19 cellular contexts compared by ENCODE assay signal in the genomic region with DNA sequence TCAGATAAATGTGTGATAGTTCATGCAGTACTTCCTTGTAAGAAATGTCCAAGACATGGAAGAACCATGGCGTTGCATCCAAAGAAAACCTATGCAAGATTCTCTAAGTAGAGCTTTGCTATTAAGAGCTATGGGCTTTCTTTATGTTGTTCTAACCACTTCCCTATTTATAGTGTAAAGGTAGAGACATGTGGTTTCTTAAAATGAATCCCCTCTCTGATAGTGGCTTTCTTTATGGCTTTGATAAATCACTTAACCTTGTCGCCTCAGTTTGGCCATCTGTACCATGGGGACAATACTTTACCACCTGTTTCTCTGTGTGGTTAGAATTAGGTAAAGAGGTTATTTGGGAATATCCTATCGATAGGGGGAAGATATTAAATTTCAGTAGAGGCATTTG.
A peak's percentile ranks its signal among the peaks of the same experiment; 100 is the strongest.
DNase-seq lines count a peak whose midpoint lies in the region; ATAC-seq, FAIRE-seq and TF ChIP-seq lines count a peak whose summit lies in the region.
"Had no signal": no experiment of that assay in that cellular context is flagged by ENCODE, and none has a peak within 500 bp of the region (broad histone marks: within the 10 kb centered on the region; RNA-seq: fewer than 3 reads in every experiment).

No MANE protein-coding gene starts in this region.

- 0% methylated on average over 3 of the region's 3 CpGs for WGBS in GM12878 (ENCODE audit: insufficient coverage, insufficient replicate concordance, low lambda C conversion rate, missing lambda C conversion rate)

- in situ Hi-C loops in GM12878 (cut with MboI): no loop called here

- H3K36me3 ChIP-seq in GM12878 (ENCODE audit: control insufficient read depth in 2 of 2, insufficient read depth in 2 of 2, low read length in 1 of 2): no peaks in the 10 kb centered on the region
- H3K36me3 ChIP-seq in PC-3 (ENCODE audit: low read depth, low read length): no peaks in the 10 kb centered on the region
- no peaks in the 10 kb centered on the region for H3K36me3 ChIP-seq in WERI-Rb-1
- no peaks in the 10 kb centered on the region for H3K36me3 ChIP-seq in GM23338 (ENCODE audit: insufficient read depth)

- H2AFZ ChIP-seq in GM12878 (ENCODE audit: control insufficient read depth, low read depth, low read length) (no peak overlapping the region), PC-3 (ENCODE audit: low read length) (no peak overlapping the region), GM23338 (no peak overlapping the region)

- peaks cover 7% of the 10 kb centered on the region for H3K27me3 Mint-ChIP-seq in GM23338 (ENCODE audit: insufficient read depth, low read depth, poor library complexity)
- H3K27me3 Mint-ChIP-seq: activated CD4-positive, alpha-beta memory T cell treated with anti-CD3 and anti-CD28 coated beads, Interleukin-2, amount 10 ng/mL, durations not matched to agents 7 days and 5 days had no signal

- H3F3A ChIP-seq in PC-3 (ENCODE audit: low read length, unreplicated experiment) (no peaks in the 10 kb centered on the region), GM23338 (replicated peaks; ENCODE audit: low read depth) (no peaks in the 10 kb centered on the region)

- H3K4me1 ChIP-seq in GM12878 (ENCODE audit: control insufficient read depth, insufficient read depth, low read length) (no peaks in the 10 kb centered on the region), PC-3 (ENCODE audit: insufficient read depth, low read length) (no peaks in the 10 kb centered on the region), GM23338 (ENCODE audit: insufficient read depth) (no peaks in the 10 kb centered on the region)
- H3K4me1 ChIP-seq: Caco-2 had no signal

- TF ChIP-seq POLR2A in GM12878 (IDR thresholded peaks at IDR 0.05; ENCODE audit: low read depth, low read length): no peak

- H4K20me1 ChIP-seq in GM12878 (ENCODE audit: control insufficient read depth, insufficient read depth) (no peaks in the 10 kb centered on the region), PC-3 (ENCODE audit: low read length) (no peaks in the 10 kb centered on the region), GM23338 (replicated peaks; ENCODE audit: insufficient read depth) (no peaks in the 10 kb centered on the region)

- no peak overlapping the region for H3K27ac ChIP-seq in GM12878 (ENCODE audit: control insufficient read depth, insufficient read depth)
- H3K27ac ChIP-seq in PC-3 (ENCODE audit: low read length): no peak overlapping the region
- no peak overlapping the region for H3K27ac ChIP-seq in WERI-Rb-1
- no peak overlapping the region for H3K27ac ChIP-seq in GM23338 (ENCODE audit: low read depth)
- H3K27ac ChIP-seq: VCaP had no signal

- BruUV-seq in GM12878 (replicated peaks; lab: Mats Ljungman, UMichigan): no TSS peak
- no TSS peak for BruUV-seq in PC-3 (replicated peaks; lab: Mats Ljungman, UMichigan)

- no peak overlapping the region for H3K27ac Mint-ChIP-seq in GM23338
- H3K27ac Mint-ChIP-seq: activated CD4-positive, alpha-beta memory T cell treated with anti-CD3 and anti-CD28 coated beads, Interleukin-2, amount 10 ng/mL, durations not matched to agents 7 days and 5 days had no signal

- H3K4me3 Mint-ChIP-seq in GM23338: no peak overlapping the region
- H3K4me3 Mint-ChIP-seq: nephron had no signal

- ATAC-seq in GM18870 (IDR thresholded peaks at IDR 0.05; ENCODE audit: unreplicated experiment) (peak; percentile 65), HG03060 (IDR thresholded peaks at IDR 0.05; ENCODE audit: low read depth, unreplicated experiment) (peak; percentile 44), GM12878 (peak; percentile 46; the same call in 2 of the 3 replicates), PC-3 (no peak), GM23338 (no peak)

- CTCF ChIA-PET in GM12878 (lab: Yijun Ruan, JAX): no interaction called here
- CTCF ChIA-PET in HEK293T (lab: Yijun Ruan, JAX): no interaction called here
- CTCF ChIA-PET in PC-3 (lab: Charles Lee): no interaction called here

- H3K9me3 Mint-ChIP-seq in GM23338: peaks cover 4% of the 10 kb centered on the region; the same call in 2 of the 3 replicates
- H3K9me3 Mint-ChIP-seq: activated CD4-positive, alpha-beta memory T cell treated with anti-CD3 and anti-CD28 coated beads, Interleukin-2, amount 10 ng/mL, durations not matched to agents 7 days and 5 days had no signal

- H3K9me3 ChIP-seq in GM12878 (replicated peaks; ENCODE audit: control insufficient read depth, insufficient read depth, low read length) (no peaks in the 10 kb centered on the region), PC-3 (ENCODE audit: low read length) (no peaks in the 10 kb centered on the region), WERI-Rb-1 (ENCODE audit: severe bottlenecking) (peaks cover 3% of the 10 kb centered on the region)
- H3K9me3 ChIP-seq: Caco-2 had no signal

- no peak for TF ChIP-seq RAD21 in GM12878 (IDR thresholded peaks at IDR 0.05; ENCODE audit: insufficient read depth, low read depth, low read length)

- TF ChIP-seq EP300 in GM12878 (IDR thresholded peaks at IDR 0.05; ENCODE audit: borderline replicate concordance in 1 of 2, control insufficient read depth in 1 of 2, low read depth in 2 of 2, low read length in 2 of 2): no peak

- POLR2A ChIA-PET in GM12878 (lab: Charles Lee) (no interaction called here), HEK293T (lab: Yijun Ruan, JAX) (no interaction called here), PC-3 (lab: Charles Lee; ENCODE audit: unreplicated experiment) (no interaction called here)

- H3K9ac ChIP-seq in GM12878 (ENCODE audit: control insufficient read depth, insufficient read depth, low read length): no peak overlapping the region
- H3K9ac ChIP-seq in PC-3 (ENCODE audit: low read length): no peak overlapping the region

- no peaks in the 10 kb centered on the region for H3K36me3 Mint-ChIP-seq in GM23338 (ENCODE audit: low read depth)

- H3K9me2 ChIP-seq in PC-3 (replicated peaks; ENCODE audit: low read length) (no peaks in the 10 kb centered on the region), GM23338 (ENCODE audit: insufficient read depth) (peaks cover 15% of the 10 kb centered on the region; the same call in 1 of the 2 replicates)

- intact Hi-C loops in GM12878 (cut with micrococcal nuclease; ENCODE audit: unreplicated experiment): no loop called here
- intact Hi-C loops in PC-3 (cut with micrococcal nuclease): no loop called here

- H3K4me2 ChIP-seq in GM12878 (ENCODE audit: control insufficient read depth, insufficient read depth) (no peak overlapping the region), PC-3 (ENCODE audit: low read length) (no peak overlapping the region), GM23338 (no peak overlapping the region)

- H3K4me1 Mint-ChIP-seq in GM23338: peaks cover 4% of the 10 kb centered on the region; the same call in 2 of the 3 replicates

- DNase-seq in GM12864 (ENCODE audit: low read depth) (peak; percentile 7), GM12878 (ENCODE audit: low read depth, low spot score) (no peak), HEK293T (ENCODE audit: extremely low spot score) (no peak), PC-3 (no peak), WERI-Rb-1 (no peak), GM23338 (ENCODE audit: low spot score) (no peak)
- DNase-seq: activated CD4-positive, alpha-beta memory T cell treated with anti-CD3 and anti-CD28 coated beads, Interleukin-2, amount 10 ng/mL, durations not matched to agents 7 days and 5 days; Caco-2; HCEC 1CT; mesenchymal stem cell; NCI-H2029 treated with DMSO at 0.1 percent for 48 hours; NCI-H510A treated with DMSO at 0.1 percent for 48 hours; SHP77 had no signal

- H3K4me3 ChIP-seq in GM12864 (ENCODE audit: low read depth, low read length): no peak overlapping the region
- no peak overlapping the region for H3K4me3 ChIP-seq in GM12878
- H3K4me3 ChIP-seq in PC-3 (ENCODE audit: low read length): no peak overlapping the region
- no peak overlapping the region for H3K4me3 ChIP-seq in WERI-Rb-1 (ENCODE audit: low read depth, low read length)
- no peak overlapping the region for H3K4me3 ChIP-seq in GM23338

- H3K27me3 ChIP-seq in GM12878 (replicated peaks in 1 of 2; ENCODE audit: control insufficient read depth in 2 of 2, insufficient read depth in 2 of 2, low read length in 1 of 2) (no peaks in the 10 kb centered on the region), PC-3 (ENCODE audit: low read length) (no peaks in the 10 kb centered on the region), WERI-Rb-1 (ENCODE audit: insufficient read depth, low read depth, severe bottlenecking) (no peaks in the 10 kb centered on the region), GM23338 (ENCODE audit: insufficient read depth) (peaks cover 11% of the 10 kb centered on the region; the same call in 1 of the 2 replicates)

- RAD21 ChIA-PET in GM12878 (lab: Charles Lee; ENCODE audit: unreplicated experiment): no interaction called here

- no peaks in the 10 kb centered on the region for H3K79me2 ChIP-seq in GM12878 (ENCODE audit: control insufficient read depth, insufficient read depth, low read length)
- no peaks in the 10 kb centered on the region for H3K79me2 ChIP-seq in PC-3 (ENCODE audit: low read length)
- no peaks in the 10 kb centered on the region for H3K79me2 ChIP-seq in GM23338 (replicated peaks; ENCODE audit: insufficient read depth)

- SMC1A ChIA-PET in GM12878 (lab: Charles Lee; ENCODE audit: uncharacterized antibody, unreplicated experiment): interaction anchor here (1.0 kb wide), 1 partner anchor 19 kb away, joined by 3 read pairs; no protein-coding TSS in a partner anchor

- FAIRE-seq in GM12878 (lab: Jason Lieb, UNC): no peak
- FAIRE-seq: bronchial epithelial cell, frontal cortex had no signal

- TF ChIP-seq CTCF in GM12864 (IDR thresholded peaks at IDR 0.05; ENCODE audit: low read depth, low read length, missing control alignments) (no peak), GM12878 (IDR thresholded peaks at IDR 0.05 in 2 of 3, conservative IDR thresholded peaks at IDR 0.05 in 1 of 3; ENCODE audit: control insufficient read depth in 2 of 3, extremely low read depth in 1 of 3, insufficient read depth in 1 of 3, low read depth in 3 of 3, low read length in 3 of 3) (no peak), PC-3 (conservative IDR thresholded peaks at IDR 0.05; ENCODE audit: low read depth, low read length) (no peak), WERI-Rb-1 (IDR thresholded peaks at IDR 0.05; ENCODE audit: low read depth, low read length) (no peak), GM23338 (conservative IDR thresholded peaks at IDR 0.05; ENCODE audit: low read depth in 2 of 2) (no peak)

TF ChIP-seq in GM12878, 131 proteins besides CTCF, POLR2A, EP300 and RAD21 (continues in another document):
- TF ChIP-seq NR2F1 (conservative IDR thresholded peaks at IDR 0.05) (peak; percentile 40; the same call in 1 of the 2 replicates), SPI1 (IDR thresholded peaks at IDR 0.05; ENCODE audit: borderline replicate concordance, insufficient read depth, low read depth, low read length) (peak; percentile 78)

TF ChIP-seq in HEK293T, 16 proteins besides CTCF, POLR2A, EP300 and RAD21 (continues in another document):
- TF ChIP-seq CTBP1 (IDR thresholded peaks at IDR 0.05; ENCODE audit: borderline replicate concordance) (no peak), TARDBP (IDR thresholded peaks at IDR 0.05) (no peak), HDGF (IDR thresholded peaks at IDR 0.05; ENCODE audit: borderline replicate concordance) (no peak), ZNF384 (IDR thresholded peaks at IDR 0.05) (no peak)

TF ChIP-seq in GM23338, 12 proteins besides CTCF, POLR2A, EP300 and RAD21:
- TF ChIP-seq ZNF331 (CRISPR knock-in tag; IDR thresholded peaks at IDR 0.05; ENCODE audit: low read depth) (no peak), JUNB (IDR thresholded peaks at IDR 0.05; ENCODE audit: unreplicated experiment) (no peak)

Comparison
In these comparisons a context has a peak if more than half of its experiments do, and no peak if none do; other contexts are left out.
1. ATAC-seq: peak in GM18870 (single experiment), HG03060 (single experiment) and GM12878 (single experiment); none in PC-3 (single experiment) and GM23338 (single experiment).